Comparison of ENCODE assay signal across 28 cellular contexts in genomic region chr10:80266513-80266863, GRCh38. TPM values are rescaled to one million over a fixed set of nuclear protein-coding genes. Genes with fewer than 3 reads are reported as not detected.
"Had no signal": no experiment of that assay in that cellular context is flagged by ENCODE, and none has a peak within 500 bp of the region (broad histone marks: within the 10 kb centered on the region; RNA-seq: fewer than 3 reads in every experiment).

No MANE protein-coding gene starts in this region.

- ATAC-seq: activated CD4-positive, alpha-beta T cell treated with anti-CD3 and anti-CD28 coated beads for 36 hours; activated T-cell treated with anti-CD3 and anti-CD28 coated beads, Interleukin-2, amount 50 U/mL, for 72 hours had no signal

- H3K36me3 ChIP-seq: left ventricle myocardium inferior, stomach, suprapubic skin, uterus had no signal

- H3K27ac Mint-ChIP-seq: activated B cell treated with CpG ODN at 0.5 μM for 24 hours; activated CD4-positive, alpha-beta T cell treated with anti-CD3 and anti-CD28 coated beads for 36 hours; activated naive CD4-positive, alpha-beta T cell treated with anti-CD3 and anti-CD28 coated beads, Interleukin-2, amount 10 ng/mL, durations not matched to agents 7 days and 5 days; activated T-cell treated with anti-CD3 and anti-CD28 coated beads, Interleukin-2, amount 50 U/mL, for 72 hours; immature natural killer cell; stimulated activated memory B cell treated with anti-CD40 and anti-IgM and Interleukin-4, amounts not matched to agents 10 μg/mL and 1 μg/mL and 100 μg/mL, for 72 hours had no signal

- H3K4me3 ChIP-seq: left ventricle myocardium inferior, stomach, suprapubic skin, uterus had no signal

- H3K4me1 Mint-ChIP-seq: activated B cell treated with CpG ODN at 0.5 μM for 24 hours; activated CD4-positive, alpha-beta T cell treated with anti-CD3 and anti-CD28 coated beads for 36 hours; activated naive CD4-positive, alpha-beta T cell treated with anti-CD3 and anti-CD28 coated beads, Interleukin-2, amount 10 ng/mL, durations not matched to agents 7 days and 5 days; immature natural killer cell; stimulated activated memory B cell treated with anti-CD40 and anti-IgM and Interleukin-4, amounts not matched to agents 10 μg/mL and 1 μg/mL and 100 μg/mL, for 72 hours had no signal

- H3K27me3 ChIP-seq: stomach, suprapubic skin, uterus had no signal

- H3K4me3 Mint-ChIP-seq: activated B cell treated with CpG ODN at 0.5 μM for 24 hours; activated CD4-positive, alpha-beta T cell treated with anti-CD3 and anti-CD28 coated beads for 36 hours; activated naive CD4-positive, alpha-beta T cell treated with anti-CD3 and anti-CD28 coated beads, Interleukin-2, amount 10 ng/mL, durations not matched to agents 7 days and 5 days; activated T-cell treated with anti-CD3 and anti-CD28 coated beads, Interleukin-2, amount 50 U/mL, for 72 hours; immature natural killer cell; nephron; stimulated activated memory B cell treated with anti-CD40 and anti-IgM and Interleukin-4, amounts not matched to agents 10 μg/mL and 1 μg/mL and 100 μg/mL, for 72 hours had no signal

- H3K4me1 ChIP-seq: left ventricle myocardium inferior, stomach, suprapubic skin, uterus had no signal

- H3K27ac ChIP-seq: left ventricle myocardium inferior, stomach, suprapubic skin, uterus had no signal

- H3K36me3 Mint-ChIP-seq: activated naive CD4-positive, alpha-beta T cell treated with anti-CD3 and anti-CD28 coated beads, Interleukin-2, amount 10 ng/mL, durations not matched to agents 7 days and 5 days; immature natural killer cell; stimulated activated memory B cell treated with anti-CD40 and anti-IgM and Interleukin-4, amounts not matched to agents 10 μg/mL and 1 μg/mL and 100 μg/mL, for 72 hours had no signal

- H3K9me3 ChIP-seq: stomach, suprapubic skin, uterus had no signal

- DNase-seq: activated B cell treated with CpG ODN at 0.5 μM for 24 hours; activated CD4-positive, alpha-beta T cell treated with anti-CD3 and anti-CD28 coated beads for 36 hours; activated CD4-positive, alpha-beta T cell treated with anti-CD3 and anti-CD28 coated beads, Interleukin-2, amount 50 U/mL, for 48 hours; activated effector memory CD4-positive, alpha-beta T cell treated with Interleukin-2 at 50 U/mL for 16 hours; activated naive CD4-positive, alpha-beta T cell treated with anti-CD3 and anti-CD28 coated beads, Interleukin-2, amount 10 ng/mL, durations not matched to agents 7 days and 5 days; activated T-cell treated with anti-CD3 and anti-CD28 coated beads, Interleukin-2, amount 50 U/mL, for 72 hours; amygdala; effector CD4-positive, alpha-beta T cell; foreskin fibroblast; immature natural killer cell; left ventricle myocardium inferior; mammary epithelial cell; occipital lobe; small intestine; stimulated activated CD4-positive, alpha-beta T cell treated with anti-CD3 and anti-CD28 coated beads, Interleukin-15, amount 100 ng/mL, for 24 hours; stomach; T-helper 1 cell; trophoblast cell; uterus had no signal

- H3K9me3 Mint-ChIP-seq: activated naive CD4-positive, alpha-beta T cell treated with anti-CD3 and anti-CD28 coated beads, Interleukin-2, amount 10 ng/mL, durations not matched to agents 7 days and 5 days; immature natural killer cell had no signal

RNA-seq across cellular contexts. Expression of gene MAT1A, which starts 23.0 kb away (rescaled TPM):
- total RNA-seq: activated B cell treated with CpG ODN at 0.5 μM for 24 hours; activated CD4-positive, alpha-beta T cell treated with anti-CD3 and anti-CD28 coated beads for 36 hours; activated CD8-positive, alpha-beta memory T cell treated with anti-CD3 and anti-CD28 coated beads for 36 hours; activated T-cell treated with anti-CD3 and anti-CD28 coated beads, Interleukin-2, amount 50 U/mL, for 72 hours; chondrocyte; epithelial cell of proximal tubule; fibroblast of lung; left ventricle myocardium inferior; mononuclear cell; occipital lobe; sciatic nerve; stomach had no signal
- polyA plus RNA-seq: fibroblast of lung, immature natural killer cell had no signal
